1 cellular context compared by ENCODE assay signal in the genomic region with DNA sequence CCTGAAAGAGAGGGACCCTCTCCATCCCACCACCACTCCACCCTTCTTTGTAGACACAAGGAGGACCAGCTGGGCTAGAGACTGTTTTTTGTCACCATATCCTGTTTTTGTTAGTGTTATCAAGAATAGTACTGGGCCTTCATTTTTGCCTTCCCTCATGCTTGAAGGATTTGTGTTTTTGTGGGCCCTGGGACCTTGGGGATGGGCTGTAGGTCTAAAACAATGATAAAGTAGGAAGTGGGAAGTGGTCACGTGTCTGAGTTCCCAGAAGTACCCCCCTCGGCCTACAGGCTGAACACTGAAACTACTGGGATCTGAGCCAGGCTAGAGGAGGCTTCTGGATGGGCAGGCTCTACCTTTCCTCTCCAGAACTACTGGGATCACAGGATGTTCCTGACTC.
TF ChIP-seq lines count a peak whose summit lies in the region.

No MANE protein-coding gene starts in this region.

TF ChIP-seq in A549, 52 proteins besides CTCF, POLR2A, EP300 and RAD21:
- TF ChIP-seq BHLHE40 (IDR thresholded peaks at IDR 0.05; ENCODE audit: low read depth, low read length) (no peak), RFX5 (IDR thresholded peaks at IDR 0.05) (no peak), JUNB (IDR thresholded peaks at IDR 0.05) (no peak), HOXA7 (CRISPR knock-in tag; IDR thresholded peaks at IDR 0.05) (no peak), PHF8 (IDR thresholded peaks at IDR 0.05; ENCODE audit: borderline replicate concordance, low read depth) (no peak), CBX8 (IDR thresholded peaks at IDR 0.05) (no peak), EHF (CRISPR knock-in tag; IDR thresholded peaks at IDR 0.05) (no peak)
- TF ChIP-seq, protein P1, sequence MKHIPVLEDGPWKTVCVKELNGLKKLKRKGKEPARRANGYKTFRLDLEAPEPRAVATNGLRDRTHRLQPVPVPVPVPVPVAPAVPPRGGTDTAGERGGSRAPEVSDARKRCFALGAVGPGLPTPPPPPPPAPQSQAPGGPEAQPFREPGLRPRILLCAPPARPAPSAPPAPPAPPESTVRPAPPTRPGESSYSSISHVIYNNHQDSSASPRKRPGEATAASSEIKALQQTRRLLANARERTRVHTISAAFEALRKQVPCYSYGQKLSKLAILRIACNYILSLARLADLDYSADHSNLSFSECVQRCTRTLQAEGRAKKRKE (CRISPR knock-in tag; IDR thresholded peaks at IDR 0.05; ENCODE audit: low read depth): no peak
- TF ChIP-seq, protein P2, sequence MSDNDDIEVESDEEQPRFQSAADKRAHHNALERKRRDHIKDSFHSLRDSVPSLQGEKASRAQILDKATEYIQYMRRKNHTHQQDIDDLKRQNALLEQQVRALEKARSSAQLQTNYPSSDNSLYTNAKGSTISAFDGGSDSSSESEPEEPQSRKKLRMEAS (IDR thresholded peaks at IDR 0.05): no peak
- TF ChIP-seq, protein P3, sequence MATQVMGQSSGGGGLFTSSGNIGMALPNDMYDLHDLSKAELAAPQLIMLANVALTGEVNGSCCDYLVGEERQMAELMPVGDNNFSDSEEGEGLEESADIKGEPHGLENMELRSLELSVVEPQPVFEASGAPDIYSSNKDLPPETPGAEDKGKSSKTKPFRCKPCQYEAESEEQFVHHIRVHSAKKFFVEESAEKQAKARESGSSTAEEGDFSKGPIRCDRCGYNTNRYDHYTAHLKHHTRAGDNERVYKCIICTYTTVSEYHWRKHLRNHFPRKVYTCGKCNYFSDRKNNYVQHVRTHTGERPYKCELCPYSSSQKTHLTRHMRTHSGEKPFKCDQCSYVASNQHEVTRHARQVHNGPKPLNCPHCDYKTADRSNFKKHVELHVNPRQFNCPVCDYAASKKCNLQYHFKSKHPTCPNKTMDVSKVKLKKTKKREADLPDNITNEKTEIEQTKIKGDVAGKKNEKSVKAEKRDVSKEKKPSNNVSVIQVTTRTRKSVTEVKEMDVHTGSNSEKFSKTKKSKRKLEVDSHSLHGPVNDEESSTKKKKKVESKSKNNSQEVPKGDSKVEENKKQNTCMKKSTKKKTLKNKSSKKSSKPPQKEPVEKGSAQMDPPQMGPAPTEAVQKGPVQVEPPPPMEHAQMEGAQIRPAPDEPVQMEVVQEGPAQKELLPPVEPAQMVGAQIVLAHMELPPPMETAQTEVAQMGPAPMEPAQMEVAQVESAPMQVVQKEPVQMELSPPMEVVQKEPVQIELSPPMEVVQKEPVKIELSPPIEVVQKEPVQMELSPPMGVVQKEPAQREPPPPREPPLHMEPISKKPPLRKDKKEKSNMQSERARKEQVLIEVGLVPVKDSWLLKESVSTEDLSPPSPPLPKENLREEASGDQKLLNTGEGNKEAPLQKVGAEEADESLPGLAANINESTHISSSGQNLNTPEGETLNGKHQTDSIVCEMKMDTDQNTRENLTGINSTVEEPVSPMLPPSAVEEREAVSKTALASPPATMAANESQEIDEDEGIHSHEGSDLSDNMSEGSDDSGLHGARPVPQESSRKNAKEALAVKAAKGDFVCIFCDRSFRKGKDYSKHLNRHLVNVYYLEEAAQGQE (IDR thresholded peaks at IDR 0.05): no peak
